In the genomic region with DNA sequence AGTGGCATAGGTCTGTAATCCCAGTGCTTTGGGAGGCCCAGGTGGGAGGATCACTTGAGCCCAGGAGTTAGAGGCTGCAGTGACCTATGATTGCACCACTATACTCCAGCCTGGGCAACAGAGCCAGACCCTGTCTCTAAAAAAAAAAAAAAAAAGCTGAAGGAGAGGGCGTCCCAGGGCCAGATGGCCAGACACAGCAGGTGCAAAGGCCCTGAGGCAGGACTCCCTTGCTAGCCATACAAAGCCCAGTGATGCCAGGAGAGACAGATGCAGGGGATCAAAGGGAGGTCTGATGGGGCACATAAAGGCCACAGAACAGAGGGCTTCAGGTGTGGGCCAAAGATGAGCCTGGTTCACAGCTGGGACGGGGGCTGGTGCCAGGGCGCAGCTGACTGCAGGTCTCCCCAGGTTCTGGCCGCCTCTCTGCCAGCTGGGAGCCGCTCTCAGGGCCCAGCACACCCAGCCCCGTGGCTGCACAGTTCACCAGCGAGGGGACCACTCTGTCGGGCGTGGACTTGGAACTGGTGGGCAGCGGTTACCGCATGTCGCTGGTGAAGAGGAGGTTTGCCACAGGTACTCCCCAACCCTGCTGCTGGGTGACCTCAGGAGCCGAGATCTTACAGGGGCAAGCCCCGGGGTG, we compare ENCODE assay signal across 34 cellular contexts. TPM values are rescaled to one million over a fixed set of nuclear protein-coding genes. Genes with fewer than 3 reads are reported as not detected.
"Had no signal": no experiment of that assay in that cellular context is flagged by ENCODE, and none has a peak within 500 bp of the region (broad histone marks: within the 10 kb centered on the region; RNA-seq: fewer than 3 reads in every experiment).

No MANE protein-coding gene starts in this region.

- DNase-seq: colonic mucosa; effector CD8-positive, alpha-beta T cell; endodermal cell; foreskin fibroblast; gastrocnemius medialis; head of caudate nucleus; mesenchymal stem cell; mucosa of descending colon; naive B cell; occipital lobe; stimulated activated CD4-positive, alpha-beta T cell treated with anti-CD3 and anti-CD28 coated beads, Interleukin-12 subunit alpha, Interleukin-12 subunit beta, amount 100 ng/mL, for 4 hours; stimulated activated CD4-positive, alpha-beta T cell treated with anti-CD3 and anti-CD28 coated beads, Interleukin-1b, Interleukin-23, amount 100 ng/mL, for 48 hours; stimulated activated CD4-positive, alpha-beta T cell treated with anti-CD3 and anti-CD28 coated beads, Interleukin-4, amount 100 ng/mL, for 1 hour; stimulated activated CD8-positive, alpha-beta memory T cell treated with anti-CD3 and anti-CD28 coated beads, Interleukin-4, amount 100 ng/mL, for 48 hours; stimulated activated naive CD4-positive, alpha-beta T cell treated with Interleukin-2 at 50 U/mL for 16 hours; upper lobe of left lung had no signal

- H3K4me3 ChIP-seq: colonic mucosa, gastrocnemius medialis, mucosa of descending colon, prostate gland, right atrium auricular region, smooth muscle cell, thoracic aorta, tibial nerve, upper lobe of left lung had no signal

- H3K9me3 ChIP-seq: colonic mucosa, gastrocnemius medialis, mucosa of descending colon, prostate gland, right atrium auricular region, thoracic aorta, tibial nerve, upper lobe of left lung had no signal

- H3K27ac Mint-ChIP-seq: dendritic cell treated with granulocyte-macrophage colony-stimulating factor and Interleukin-4, amounts not matched to agents 40 ng/mL and 50 ng/mL, for 4 days; endodermal cell; mesothelial cell of epicardium had no signal

- H3K4me3 Mint-ChIP-seq: dendritic cell treated with granulocyte-macrophage colony-stimulating factor and Interleukin-4, amounts not matched to agents 40 ng/mL and 50 ng/mL, for 4 days; endodermal cell; mesothelial cell of epicardium; naive B cell had no signal

- H3K4me2 ChIP-seq: smooth muscle cell had no signal

- H3K27me3 ChIP-seq: colonic mucosa, right atrium auricular region, tibial nerve, upper lobe of left lung had no signal

- H3K4me1 ChIP-seq: gastrocnemius medialis, prostate gland, right atrium auricular region had no signal

- ATAC-seq: esophagus mucosa, gastrocnemius medialis, mucosa of descending colon, sciatic nerve had no signal

- H3K79me2 ChIP-seq: parathyroid adenoma had no signal

- H3K36me3 ChIP-seq: colonic mucosa, gastrocnemius medialis, prostate gland, right atrium auricular region, thoracic aorta, upper lobe of left lung had no signal

- H3K27ac ChIP-seq: colonic mucosa, epithelial cell of prostate, gastrocnemius medialis, parathyroid adenoma, prostate gland, right atrium auricular region, thoracic aorta, tibial nerve, upper lobe of left lung had no signal

- H3K27me3 Mint-ChIP-seq: naive B cell had no signal

- H2AFZ ChIP-seq: parathyroid adenoma had no signal

- H3K9me3 Mint-ChIP-seq: dendritic cell treated with granulocyte-macrophage colony-stimulating factor and Interleukin-4, amounts not matched to agents 40 ng/mL and 50 ng/mL, for 4 days; endodermal cell; mesothelial cell of epicardium had no signal

- H3K36me3 Mint-ChIP-seq: mesothelial cell of epicardium had no signal

- H3K9ac ChIP-seq: parathyroid adenoma had no signal

- FAIRE-seq: keratinocyte, urothelium cell line had no signal

RNA-seq across cellular contexts. Expression of a gene that starts 7.5 kb away (rescaled TPM):
- total RNA-seq: chondrocyte, glomerular endothelial cell, lung microvascular endothelial cell, mesothelial cell of epicardium, occipital lobe, right atrium auricular region had no signal
- polyA plus RNA-seq: neural cell, smooth muscle cell had no signal

RNA-seq across cellular contexts. Expression of a gene that starts 33.9 kb away (rescaled TPM):
- total RNA-seq: chondrocyte, colonic mucosa, esophagus mucosa, gastrocnemius medialis, glomerular endothelial cell, liver, lung microvascular endothelial cell, mucosa of descending colon, occipital lobe, right atrium auricular region, sciatic nerve, thoracic aorta, tibial nerve had no signal
- polyA plus RNA-seq: keratinocyte, neural cell had no signal
